In the genomic region with DNA sequence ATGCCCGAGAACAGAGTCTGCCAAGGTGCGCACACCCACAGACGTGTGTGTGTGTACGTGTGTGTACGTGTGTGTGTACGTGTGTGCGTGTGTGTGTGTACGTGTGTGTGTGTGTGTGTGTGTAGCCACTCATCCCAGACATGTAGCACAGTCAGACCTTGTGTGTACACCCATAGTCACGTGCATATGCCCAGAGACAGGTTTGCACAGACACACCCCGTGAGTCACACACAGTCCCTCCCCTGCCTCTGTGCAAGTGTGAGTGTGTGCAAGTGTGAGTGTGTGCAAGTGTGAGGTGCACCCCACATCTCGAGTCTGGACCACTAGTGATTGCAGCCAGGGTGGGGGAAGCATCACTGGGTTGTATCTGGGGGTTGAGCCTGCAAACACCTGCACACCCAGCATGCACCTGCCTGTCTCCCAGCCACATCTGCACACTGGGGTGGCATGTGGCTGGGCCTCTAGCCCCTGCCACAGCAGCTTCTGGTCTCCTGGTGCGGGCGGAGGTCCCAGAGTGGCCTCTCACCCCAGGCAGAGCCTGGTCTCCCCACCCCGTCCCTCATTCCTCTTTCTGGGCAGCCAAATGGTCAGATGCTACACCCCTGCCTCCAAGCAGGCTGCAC, we compare ENCODE assay signal across 9 cellular contexts. TPM values are rescaled to one million over a fixed set of nuclear protein-coding genes. Genes with fewer than 3 reads are reported as not detected.
DNase-seq lines count a peak whose midpoint lies in the region; ATAC-seq and TF ChIP-seq lines count a peak whose summit lies in the region.
"Had no signal": no experiment of that assay in that cellular context is flagged by ENCODE, and none has a peak within 500 bp of the region (broad histone marks: within the 10 kb centered on the region; RNA-seq: fewer than 3 reads in every experiment).

No MANE protein-coding gene starts in this region.

- no peak for ATAC-seq in gastrocnemius medialis

- DNase-seq in GM23248 (peak; percentile 59), SHP77 treated with DMSO at 0.1 percent for 48 hours (lab: John Stamatoyannopoulos, UW) (peak; percentile 59), fibroblast of mammary gland (ENCODE audit: low read depth) (peak; percentile 67), gastrocnemius medialis (no peak), mucosa of gallbladder (ENCODE audit: low spot score) (no peak), progenitor cell of endocrine pancreas (ENCODE audit: low spot score, unreplicated experiment) (no peak), COLO829 (ENCODE audit: low spot score) (no peak)
- no peak for DNase-seq in stimulated activated naive CD4-positive, alpha-beta T cell treated with Interleukin-2 at 50 U/mL for 16 hours (lab: John Stamatoyannopoulos, UW)

- H3K36me3 ChIP-seq in GM23248 (ENCODE audit: low read depth): no peaks in the 10 kb centered on the region
- no peaks in the 10 kb centered on the region for H3K36me3 ChIP-seq in gastrocnemius medialis
- H3K36me3 ChIP-seq: cardiac muscle cell had no signal

- peaks cover 6% of the 10 kb centered on the region; the same call in 1 of the 2 replicates for H3F3A ChIP-seq in GM23248 (ENCODE audit: insufficient read depth)

- H3K9me2 ChIP-seq in GM23248 (ENCODE audit: insufficient read depth): no peaks in the 10 kb centered on the region

- H3K9ac ChIP-seq in GM23248: peak overlapping the region; percentile 83; the same call in 1 of the 2 replicates

- no peaks in the 10 kb centered on the region for H3K9me3 ChIP-seq in GM23248 (ENCODE audit: low read depth)
- H3K9me3 ChIP-seq in gastrocnemius medialis: no peaks in the 10 kb centered on the region

- H2AFZ ChIP-seq in GM23248: no peak overlapping the region

- peak overlapping the region; percentile 76 for H3K4me2 ChIP-seq in GM23248 (ENCODE audit: unreplicated experiment)

- 33 to 37% methylated on average over 13 to 14 of the region's 14 CpGs for WGBS in GM23248 (ENCODE audit: low coverage in 1 of 2, low lambda C conversion rate in 2 of 2, missing lambda C conversion rate in 2 of 2), 2 experiments

- H3K4me1 ChIP-seq in GM23248 (ENCODE audit: insufficient read depth): peaks cover 52% of the 10 kb centered on the region
- peaks cover 62 to 70% of the 10 kb centered on the region in 2 donors for H3K4me1 ChIP-seq in gastrocnemius medialis

- H3K4me1 Mint-ChIP-seq in progenitor cell of endocrine pancreas (ENCODE audit: low read depth): no peaks in the 10 kb centered on the region

- H3K27ac ChIP-seq in GM23248: peak overlapping the region; percentile 86
- H3K27ac ChIP-seq in gastrocnemius medialis: peak overlapping the region; percentile 74 to 79 (median 76)
- H3K27ac ChIP-seq: cardiac muscle cell had no signal

- peaks cover 3% of the 10 kb centered on the region; the same call in 1 of the 2 replicates for H3K79me2 ChIP-seq in GM23248 (ENCODE audit: insufficient read depth)

- H3K4me3 ChIP-seq in GM23248: no peak overlapping the region
- H3K4me3 ChIP-seq in fibroblast of mammary gland (ENCODE audit: control insufficient read depth, low read depth, low read length): no peak overlapping the region
- H3K4me3 ChIP-seq in gastrocnemius medialis: no peak overlapping the region
- H3K4me3 ChIP-seq: cardiac muscle cell had no signal

- no peak overlapping the region for H3K27ac Mint-ChIP-seq in progenitor cell of endocrine pancreas

- TF ChIP-seq CTCF in fibroblast of mammary gland (conservative IDR thresholded peaks at IDR 0.05; ENCODE audit: control insufficient read depth, insufficient read depth, low read depth, low read length) (no peak), gastrocnemius medialis (IDR thresholded peaks at IDR 0.05 in 4 of 5, conservative IDR thresholded peaks at IDR 0.05 in 1 of 5) (no peak), progenitor cell of endocrine pancreas (IDR thresholded peaks at IDR 0.05; ENCODE audit: unreplicated experiment) (no peak)

- H3K27me3 ChIP-seq in GM23248 (replicated peaks; ENCODE audit: insufficient read depth): no peaks in the 10 kb centered on the region
- H3K27me3 ChIP-seq in gastrocnemius medialis: peaks cover 0 to 6% (median 0%) of the 10 kb centered on the region in 3 donors
- H3K27me3 ChIP-seq: cardiac muscle cell had no signal

- intact Hi-C loops in gastrocnemius medialis (cut with DNase I; ENCODE audit: low total_unique reads): no loop called here

- H3K4me3 Mint-ChIP-seq in progenitor cell of endocrine pancreas (ENCODE audit: low read depth): no peak overlapping the region

- H3K36me3 Mint-ChIP-seq in progenitor cell of endocrine pancreas (ENCODE audit: insufficient read depth): no peaks in the 10 kb centered on the region

- in situ Hi-C loops in GM23248 (cut with MboI) (no loop called here), gastrocnemius medialis (cut with MboI; ENCODE audit: low sequenced_read_pairs in 4 of 4) (no loop called here)

- no peaks in the 10 kb centered on the region for H4K20me1 ChIP-seq in GM23248 (ENCODE audit: insufficient read depth)

- TF ChIP-seq POLR2A in gastrocnemius medialis (IDR thresholded peaks at IDR 0.05): no peak

- no peaks in the 10 kb centered on the region for H3K9me3 Mint-ChIP-seq in progenitor cell of endocrine pancreas (ENCODE audit: low read depth)

- H3K27me3 Mint-ChIP-seq in progenitor cell of endocrine pancreas: no peaks in the 10 kb centered on the region

RNA-seq across cellular contexts. Expression of gene BAHCC1, which starts 23.6 kb away (rescaled TPM):
- total RNA-seq in GM23248 (2014; rRNA removed; shearing (Covaris generic)): 3.0 and 5.2 TPM in 2 replicates
- polyA plus RNA-seq in GM23248 (2016; fragmentation: Nextera tagmentation; extraction: Ambion mirVana): 0.91 and 1.3 TPM in 2 replicates
- total RNA-seq in gastrocnemius medialis: 1 to 10 TPM; 2.5 to 8.4 (median 5.8) TPM
- 77.4 TPM for total RNA-seq in mucosa of gallbladder
- 36.9 and 40.5 TPM in 2 replicates for total RNA-seq in progenitor cell of endocrine pancreas

Comparison
In these comparisons a context has a peak if more than half of its experiments do, and no peak if none do; other contexts are left out.
1. DNase-seq: peak in GM23248 (single experiment), SHP77 treated with DMSO at 0.1 percent for 48 hours (single experiment) and fibroblast of mammary gland (single experiment); none in gastrocnemius medialis (0 of 2), mucosa of gallbladder (single experiment), progenitor cell of endocrine pancreas (single experiment), stimulated activated naive CD4-positive, alpha-beta T cell treated with Interleukin-2 at 50 U/mL for 16 hours (single experiment) and COLO829 (single experiment).